In the genomic region with DNA sequence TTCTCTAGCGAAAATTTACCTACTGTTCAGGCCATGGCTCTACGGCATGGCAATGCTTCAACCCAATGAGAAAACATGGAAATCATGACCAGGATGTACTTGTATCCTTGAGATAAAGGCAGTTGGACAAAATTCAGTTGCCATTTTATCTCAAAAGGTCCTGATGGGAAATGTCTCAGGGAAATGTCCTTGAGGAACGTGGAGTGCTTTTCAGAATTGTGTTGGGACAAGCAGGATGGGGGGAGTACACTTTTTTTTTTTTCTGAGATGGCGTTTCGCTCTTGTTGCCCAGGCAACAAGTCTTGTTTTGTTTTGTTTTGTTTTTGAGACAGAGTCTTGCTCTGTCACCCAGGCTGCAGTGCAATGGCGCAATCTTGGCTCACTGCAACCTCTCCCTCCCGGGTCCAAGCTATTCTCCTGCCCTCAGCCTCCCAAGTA, we compare ENCODE assay signal across 22 cellular contexts.
"Had no signal": no experiment of that assay in that cellular context is flagged by ENCODE, and none has a peak within 500 bp of the region (broad histone marks: within the 10 kb centered on the region; RNA-seq: fewer than 3 reads in every experiment).

No MANE protein-coding gene starts in this region.

- H3K27me3 ChIP-seq: thyroid gland had no signal

- H3K4me3 ChIP-seq: lower lobe of right lung, thyroid gland had no signal

- H3K4me1 ChIP-seq: lower lobe of right lung, thyroid gland had no signal

- ATAC-seq: activated naive CD4-positive, alpha-beta T cell treated with anti-CD3 and anti-CD28 coated beads, Interleukin-2, amount 50 U/mL, for 72 hours; activated T-helper 17 cell treated with anti-CD3 and anti-CD28 coated beads, Interleukin-2, amount 50 U/mL, for 72 hours; esophagus mucosa; lower lobe of right lung; natural killer cell had no signal

- H3K9me3 ChIP-seq: thyroid gland had no signal

- H3K36me3 ChIP-seq: lower lobe of right lung, thyroid gland, WERI-Rb-1 had no signal

- FAIRE-seq: frontal cortex, islet of Langerhans, TTC549 had no signal

- DNase-seq: activated CD4-positive, alpha-beta T cell treated with anti-CD3 and anti-CD28 coated beads, Interleukin-2, amount 50 U/mL, for 1 hour; activated CD4-positive, CD25-positive, alpha-beta regulatory T cell treated with anti-CD3 and anti-CD28 coated beads, Interleukin-2, amount 50 U/mL, for 72 hours; activated CD8-positive, alpha-beta memory T cell treated with anti-CD3 and anti-CD28 coated beads for 24 hours; activated CD8-positive, alpha-beta memory T cell treated with anti-CD3 and anti-CD28 coated beads, Interleukin-2, amount 50 U/mL, for 4 hours; activated T-cell treated with anti-CD3 and anti-CD28 coated beads, Interleukin-2, amount 50 U/mL, for 24 hours; aorta; central memory CD4-positive, alpha-beta T cell; effector memory CD4-positive, alpha-beta T cell; lower lobe of right lung; natural killer cell; retina; stimulated activated CD4-positive, alpha-beta T cell treated with anti-CD3 and anti-CD28 coated beads, Interleukin-4, amount 100 ng/mL, for 4 hours; substantia nigra; T-helper 1 cell; thyroid gland; WERI-Rb-1 had no signal

- H3K27ac ChIP-seq: lower lobe of right lung, thyroid gland, WERI-Rb-1 had no signal
